10 cellular contexts compared by ENCODE assay signal in the genomic region with DNA sequence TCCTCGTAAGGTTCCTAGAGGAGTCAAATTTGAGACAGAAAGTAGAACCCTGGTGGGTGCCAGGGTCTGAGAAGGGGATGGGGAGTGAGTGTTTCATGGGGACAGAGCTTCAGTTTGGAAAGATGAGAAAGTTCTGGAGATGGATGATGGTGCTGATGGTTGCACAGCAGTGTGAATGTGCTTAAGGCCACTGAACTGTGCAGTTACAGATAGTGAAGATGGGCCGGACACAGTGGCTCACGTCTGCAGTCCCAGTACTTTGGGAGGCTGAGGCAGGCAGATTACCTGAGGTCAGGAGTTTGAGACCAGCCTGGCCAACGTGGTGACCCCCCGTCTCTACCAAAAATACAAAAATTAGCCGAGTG. TPM values are rescaled to one million over a fixed set of nuclear protein-coding genes. Genes with fewer than 3 reads are reported as not detected.
DNase-seq lines count a peak whose midpoint lies in the region; ATAC-seq and TF ChIP-seq lines count a peak whose summit lies in the region.
"Had no signal": no experiment of that assay in that cellular context is flagged by ENCODE, and none has a peak within 500 bp of the region (broad histone marks: within the 10 kb centered on the region; RNA-seq: fewer than 3 reads in every experiment).

No MANE protein-coding gene starts in this region.

- in situ Hi-C loops in astrocyte of the spinal cord (cut with HindIII; ENCODE audit: low sequenced_read_pairs): no loop called here

- H3K9me3 Mint-ChIP-seq in CD4-positive, CD25-positive, alpha-beta regulatory T cell: no peaks in the 10 kb centered on the region
- no peaks in the 10 kb centered on the region for H3K9me3 Mint-ChIP-seq in naive B cell

- no peaks in the 10 kb centered on the region for H3K27me3 ChIP-seq in CD4-positive, CD25-positive, alpha-beta regulatory T cell (ENCODE audit: control insufficient read depth, insufficient read depth, low read length)

- no peaks in the 10 kb centered on the region for H3K36me3 Mint-ChIP-seq in CD4-positive, CD25-positive, alpha-beta regulatory T cell
- no peaks in the 10 kb centered on the region for H3K36me3 Mint-ChIP-seq in naive B cell

- H3K27ac Mint-ChIP-seq in CD4-positive, CD25-positive, alpha-beta regulatory T cell: peak overlapping the region in 2 of 3 donors; percentile 52 to 84
- H3K27ac Mint-ChIP-seq in naive B cell: peak overlapping the region in 1 of 6 donors; percentile 79

- TF ChIP-seq EP300 in Ishikawa (IDR thresholded peaks at IDR 0.05; ENCODE audit: borderline replicate concordance): no peak

- H3K4me3 Mint-ChIP-seq in CD4-positive, CD25-positive, alpha-beta regulatory T cell: peak overlapping the region; percentile 90 to 97 (median 91)
- peak overlapping the region; percentile 42 to 90 (median 84) for H3K4me3 Mint-ChIP-seq in naive B cell

- peaks cover 16% of the 10 kb centered on the region for H3K4me1 ChIP-seq in CD4-positive, CD25-positive, alpha-beta regulatory T cell (ENCODE audit: control insufficient read depth, insufficient read depth, low read length, poor library complexity, severe bottlenecking)

- DNase-seq in CD4-positive, CD25-positive, alpha-beta regulatory T cell: no peak
- DNase-seq in astrocyte of the spinal cord (ENCODE audit: low read depth, low spot score) (no peak), naive B cell (no peak), pons (ENCODE audit: low spot score) (no peak), HPDE6-E6E7 (ENCODE audit: extremely low spot score) (no peak), activated gamma-delta T cell treated with Interleukin-2 at 50 U/mL for 16 hours (no peak), left cardiac atrium (no peak)
- DNase-seq: NCI-H1092, T-helper 9 cell had no signal

- intact Hi-C loops in left cardiac atrium (cut with DNase I): no loop called here

- no peak overlapping the region for H3K4me3 ChIP-seq in CD4-positive, CD25-positive, alpha-beta regulatory T cell (ENCODE audit: low read depth, low read length)
- H3K4me3 ChIP-seq in astrocyte of the spinal cord (ENCODE audit: low read depth, low read length): peak overlapping the region; percentile 71

- TF ChIP-seq RAD21 in Ishikawa (IDR thresholded peaks at IDR 0.05; ENCODE audit: low read depth): no peak

- peaks cover 5% of the 10 kb centered on the region for H3K27me3 Mint-ChIP-seq in CD4-positive, CD25-positive, alpha-beta regulatory T cell
- H3K27me3 Mint-ChIP-seq in naive B cell: peaks cover 0 to 7% (median 0%) of the 10 kb centered on the region in 3 donors

- no peak for ATAC-seq in CD4-positive, CD25-positive, alpha-beta regulatory T cell (ENCODE audit: low read depth in 2 of 2)
- ATAC-seq in naive B cell (ENCODE audit: low read depth in 2 of 2) (no peak), left cardiac atrium (no peak)

- H3K27ac ChIP-seq in CD4-positive, CD25-positive, alpha-beta regulatory T cell (ENCODE audit: insufficient read depth, low read length, poor library complexity, severe bottlenecking): no peak overlapping the region

- H3K9me3 ChIP-seq in CD4-positive, CD25-positive, alpha-beta regulatory T cell (ENCODE audit: control insufficient read depth in 2 of 2, low read length in 2 of 2): no peaks in the 10 kb centered on the region

- no peak for TF ChIP-seq CTCF in astrocyte of the spinal cord (IDR thresholded peaks at IDR 0.05; ENCODE audit: low read depth, low read length)

- H3K4me1 Mint-ChIP-seq in CD4-positive, CD25-positive, alpha-beta regulatory T cell: peaks cover 0 to 24% (median 12%) of the 10 kb centered on the region in 4 donors
- peaks cover 9 to 21% (median 17%) of the 10 kb centered on the region in 3 donors for H3K4me1 Mint-ChIP-seq in naive B cell

- H3K36me3 ChIP-seq in CD4-positive, CD25-positive, alpha-beta regulatory T cell (ENCODE audit: control insufficient read depth, insufficient read depth, low read length): no peaks in the 10 kb centered on the region

TF ChIP-seq in Ishikawa, 13 proteins besides CTCF, POLR2A, EP300 and RAD21:
- TF ChIP-seq CREB1 (IDR thresholded peaks at IDR 0.05; ENCODE audit: low read depth) (no peak), TAF1 (IDR thresholded peaks at IDR 0.05; ENCODE audit: low read depth) (0 out of 2 replicates have a peak, but pooled peaks have one; percentile 11)
- TF ChIP-seq, protein P1, sequence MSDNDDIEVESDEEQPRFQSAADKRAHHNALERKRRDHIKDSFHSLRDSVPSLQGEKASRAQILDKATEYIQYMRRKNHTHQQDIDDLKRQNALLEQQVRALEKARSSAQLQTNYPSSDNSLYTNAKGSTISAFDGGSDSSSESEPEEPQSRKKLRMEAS (IDR thresholded peaks at IDR 0.05): 0 out of 2 replicates have a peak, but pooled peaks have one; percentile 21

RNA-seq across cellular contexts. Expression of a gene that starts 0.9 kb away (rescaled TPM):
- 3.2 TPM for total RNA-seq in CD4-positive, CD25-positive, alpha-beta regulatory T cell
- polyA plus RNA-seq in CD4-positive, CD25-positive, alpha-beta regulatory T cell: 1 to 10 TPM in 2 of 4 donors, under 1 TPM in 2; 0.41 to 3.1 (median 0.99) TPM
- polyA plus RNA-seq in naive B cell (ENCODE audit: low read depth in 6 of 6): not detected
- 1 to 10 TPM; 3.4 to 3.9 TPM for total RNA-seq in left cardiac atrium

RNA-seq across cellular contexts. Expression of a gene that starts 42.7 kb away (rescaled TPM):
- total RNA-seq in CD4-positive, CD25-positive, alpha-beta regulatory T cell: 0.74 TPM
- under 1 TPM in 3 of 4 donors, not detected in 1; 0.16 to 0.52 (median 0.29) TPM for polyA plus RNA-seq in CD4-positive, CD25-positive, alpha-beta regulatory T cell
- under 1 TPM in 3 of 6 donors, not detected in 3; 0.09 to 0.57 (median 0.19) TPM for polyA plus RNA-seq in naive B cell (ENCODE audit: low read depth in 6 of 6)
- 100 to 1,000 TPM; 238 to 255 TPM for total RNA-seq in left cardiac atrium

Comparison
In these comparisons a context has a peak if more than half of its experiments do, and no peak if none do; other contexts are left out.
1. RNA of a gene that starts 42.7 kb away (total RNA-seq): 238 to 255 TPM in left cardiac atrium; 0.74 TPM in CD4-positive, CD25-positive, alpha-beta regulatory T cell (single experiment); every median in the first group is over 100 times any median in the second.